ENCODE assay signal across 7 cellular contexts in genomic region chr11:94545641-94546470, GRCh38. TPM values are rescaled to one million over a fixed set of nuclear protein-coding genes. Genes with fewer than 3 reads are reported as not detected.
DNase-seq lines count a peak whose midpoint lies in the region; ATAC-seq and TF ChIP-seq lines count a peak whose summit lies in the region.
"Had no signal": no experiment of that assay in that cellular context is flagged by ENCODE, and none has a peak within 500 bp of the region (broad histone marks: within the 10 kb centered on the region; RNA-seq: fewer than 3 reads in every experiment).

No MANE protein-coding gene starts in this region.

- H2BK5ac ChIP-seq in trophoblast cell (ENCODE audit: low read depth, low read length, poor library complexity): no peak overlapping the region

- no peak overlapping the region for H2AK5ac ChIP-seq in trophoblast cell (ENCODE audit: low read length)

- no peaks in the 10 kb centered on the region for H3K36me3 ChIP-seq in HUES64 (ENCODE audit: insufficient read depth, low read length)
- no peaks in the 10 kb centered on the region for H3K36me3 ChIP-seq in trophoblast cell (ENCODE audit: control insufficient read depth in 1 of 2, insufficient read depth in 2 of 2, low read length in 2 of 2)

- H3K4me1 Mint-ChIP-seq in MCF 10A (ENCODE audit: insufficient read depth, unreplicated experiment): peaks cover 5% of the 10 kb centered on the region

- H3K27ac ChIP-seq in HUES64 (ENCODE audit: low read depth, low read length) (no peak overlapping the region), trophoblast cell (ENCODE audit: low read depth, low read length) (no peak overlapping the region)

- no peak overlapping the region for H2AFZ ChIP-seq in trophoblast cell (ENCODE audit: insufficient read depth, low read length, poor library complexity)

- H3K4me3 ChIP-seq in HUES64 (ENCODE audit: low read length) (peak overlapping the region; percentile 64), trophoblast cell (ENCODE audit: low read depth, low read length) (peak overlapping the region; percentile 84)

- H3K9ac ChIP-seq in HUES64 (ENCODE audit: low read depth, low read length) (peak overlapping the region; percentile 48), trophoblast cell (ENCODE audit: low read length) (peak overlapping the region; percentile 6)

- no peak overlapping the region for H3K23ac ChIP-seq in trophoblast cell (ENCODE audit: low read length)

- H2BK120ac ChIP-seq in trophoblast cell (ENCODE audit: insufficient read depth, low read length, poor library complexity): no peak overlapping the region

- H4K8ac ChIP-seq in trophoblast cell (ENCODE audit: low read depth, low read length): no peak overlapping the region

- H3K27me3 Mint-ChIP-seq in MCF 10A (ENCODE audit: insufficient read depth, unreplicated experiment): no peaks in the 10 kb centered on the region

- H3K27ac Mint-ChIP-seq in MCF 10A (ENCODE audit: low read depth, unreplicated experiment): no peak overlapping the region

- H3K27me3 ChIP-seq in HUES64 (ENCODE audit: insufficient read depth, low read length) (peaks cover 46% of the 10 kb centered on the region), trophoblast cell (ENCODE audit: insufficient read depth, low read length) (no peaks in the 10 kb centered on the region)

- no TSS peak for BruUV-seq in MCF 10A (replicated peaks; lab: Mats Ljungman, UMichigan)

- H4K91ac ChIP-seq in trophoblast cell (ENCODE audit: low read depth, low read length): no peak overlapping the region

- peaks cover 17% of the 10 kb centered on the region for H3K79me1 ChIP-seq in trophoblast cell (ENCODE audit: low read length)

- intact Hi-C loops in MCF 10A (cut with micrococcal nuclease): no loop called here

- POLR2A ChIA-PET in MCF 10A (lab: Yijun Ruan, JAX): interaction anchor here (0.6 kb wide), 1 partner anchor 20 kb away, joined by 3 read pairs; no protein-coding TSS in a partner anchor

- 65% methylated on average over 19 of the region's 19 CpGs for WGBS in HUES64
- no CpG with 5 or more reads among the region's 19 CpGs for WGBS in trophoblast cell (ENCODE audit: extremely low coverage, insufficient coverage, insufficient read length)

- peak overlapping the region; percentile 71 for H3K4ac ChIP-seq in trophoblast cell (ENCODE audit: low read depth, low read length)

- DNase-seq in MCF 10A (ENCODE audit: unreplicated experiment) (no peak), trophoblast cell (no peak)
- DNase-seq in stimulated activated CD4-positive, alpha-beta T cell treated with anti-CD3 and anti-CD28 coated beads, Interleukin-4, amount 100 ng/mL, for 4 hours: no peak
- DNase-seq: stimulated activated naive CD4-positive, alpha-beta T cell had no signal

- ATAC-seq in HG02981 (IDR thresholded peaks at IDR 0.05; ENCODE audit: unreplicated experiment): no peak
- no peak for ATAC-seq in GM19467 (IDR thresholded peaks at IDR 0.05; ENCODE audit: unreplicated experiment)

- H3K18ac ChIP-seq in trophoblast cell (ENCODE audit: low read length): no peak overlapping the region

- H3K79me2 ChIP-seq in trophoblast cell (ENCODE audit: control insufficient read depth, insufficient read depth, low read length, poor library complexity): peaks cover 18% of the 10 kb centered on the region

- no peak overlapping the region for H4K12ac ChIP-seq in trophoblast cell (ENCODE audit: low read depth, low read length)

- no peaks in the 10 kb centered on the region for H3K9me3 Mint-ChIP-seq in MCF 10A (ENCODE audit: unreplicated experiment)

- no peaks in the 10 kb centered on the region for H3K9me3 ChIP-seq in HUES64 (ENCODE audit: insufficient read depth, low read depth, low read length)
- no peaks in the 10 kb centered on the region for H3K9me3 ChIP-seq in trophoblast cell (ENCODE audit: insufficient read depth, low read depth, low read length)

- peak overlapping the region; percentile 47 for H3K4me3 Mint-ChIP-seq in MCF 10A (ENCODE audit: unreplicated experiment)

- H3K4me2 ChIP-seq in trophoblast cell (ENCODE audit: low read length): peak overlapping the region; percentile 89

- H3K14ac ChIP-seq in trophoblast cell (ENCODE audit: low read length): peak overlapping the region; percentile 1

- TF ChIP-seq CTCF in MCF 10A (IDR thresholded peaks at IDR 0.05; ENCODE audit: unreplicated experiment): no peak

- peaks cover 7% of the 10 kb centered on the region for H3K36me3 Mint-ChIP-seq in MCF 10A (ENCODE audit: insufficient read depth, unreplicated experiment)

- H3K4me1 ChIP-seq in HUES64 (ENCODE audit: insufficient read depth, low read length): peaks cover 13% of the 10 kb centered on the region
- peaks cover 11 to 21% of the 10 kb centered on the region in 2 experiments for H3K4me1 ChIP-seq in trophoblast cell (ENCODE audit: control insufficient read depth in 1 of 2, insufficient read depth in 2 of 2, low read length in 2 of 2)

- H2BK12ac ChIP-seq in trophoblast cell (ENCODE audit: low read length): no peak overlapping the region

- CTCF ChIA-PET in MCF 10A (lab: Yijun Ruan, JAX): interaction anchor here (0.5 to 1.4 kb wide), 5 partner anchors 10 to 282 kb away, joined by 3 to 4 read pairs (median 3); no protein-coding TSS in a partner anchor

RNA-seq across cellular contexts. Expression of gene FUT4, which starts 2.1 kb away (rescaled TPM):
- 2.1 TPM for polyA plus RNA-seq in HUES64 (2013, experiment 1 of 2)
- 2.2 TPM for polyA plus RNA-seq in HUES64 (2013, experiment 2 of 2)
- total RNA-seq in MCF 10A (2022): 0.23 and 0.32 TPM in 2 replicates
- 4.5 and 4.8 TPM in 2 replicates for polyA plus RNA-seq in trophoblast cell (2013)

RNA-seq across cellular contexts. Expression of gene PIWIL4, which starts 21.3 kb away (rescaled TPM):
- polyA plus RNA-seq in HUES64 (2013, experiment 1 of 2): 0.10 TPM
- 0.70 TPM for polyA plus RNA-seq in HUES64 (2013, experiment 2 of 2)
- total RNA-seq in MCF 10A (2022): not detected in 2 replicates
- 0.85 and 1.1 TPM in 2 replicates for polyA plus RNA-seq in trophoblast cell (2013)

RNA-seq across cellular contexts. Expression of gene C11orf97, which starts 33.6 kb away (rescaled TPM):
- polyA plus RNA-seq in HUES64 (2013, experiment 1 of 2): not detected
- polyA plus RNA-seq in HUES64 (2013, experiment 2 of 2): not detected
- total RNA-seq in MCF 10A (2022): not detected in 2 replicates
- not detected in 2 replicates for polyA plus RNA-seq in trophoblast cell (2013)

RNA-seq across cellular contexts. Expression of gene ANKRD49, which starts 52.1 kb away (rescaled TPM):
- polyA plus RNA-seq in HUES64 (2013, experiment 1 of 2): 9.2 TPM
- polyA plus RNA-seq in HUES64 (2013, experiment 2 of 2): 13.5 TPM
- total RNA-seq in MCF 10A (2022): 9.7 and 13.0 TPM in 2 replicates
- 16.1 and 19.0 TPM in 2 replicates for polyA plus RNA-seq in trophoblast cell (2013)

RNA-seq across cellular contexts. Expression of gene MRE11, which starts 52.2 kb away (rescaled TPM):
- 20.3 TPM for polyA plus RNA-seq in HUES64 (2013, experiment 1 of 2)
- 21.8 TPM for polyA plus RNA-seq in HUES64 (2013, experiment 2 of 2)
- 13.2 and 15.1 TPM in 2 replicates for total RNA-seq in MCF 10A (2022)
- 12.4 TPM in 2 replicates for polyA plus RNA-seq in trophoblast cell (2013)
